16 cellular contexts compared by ENCODE assay signal in the genomic region with DNA sequence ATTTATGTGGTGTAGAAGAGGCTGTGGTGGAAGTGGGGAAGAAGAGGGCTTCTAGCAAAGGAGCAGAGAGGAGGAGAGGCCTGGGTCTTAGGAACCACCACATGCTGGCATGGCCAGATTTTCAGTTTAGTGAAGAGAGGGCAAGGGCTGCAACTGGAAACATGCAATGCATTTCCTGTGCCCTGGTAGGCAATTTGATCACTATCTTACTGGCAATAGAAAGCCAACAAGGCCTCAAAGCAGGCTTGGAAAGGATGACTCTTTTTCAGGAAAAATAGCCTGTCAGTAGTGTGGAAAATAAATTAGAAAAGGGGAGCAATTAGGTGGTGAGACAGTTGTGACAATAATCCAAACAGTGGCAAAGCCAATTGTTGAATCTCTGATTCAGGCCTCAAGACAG.
DNase-seq lines count a peak whose midpoint lies in the region; ATAC-seq, FAIRE-seq and TF ChIP-seq lines count a peak whose summit lies in the region.
"Had no signal": no experiment of that assay in that cellular context is flagged by ENCODE, and none has a peak within 500 bp of the region (broad histone marks: within the 10 kb centered on the region; RNA-seq: fewer than 3 reads in every experiment).

No MANE protein-coding gene starts in this region.

- no peak overlapping the region for H4K5ac ChIP-seq in mesendoderm (ENCODE audit: low read length)

- H3K27me3 ChIP-seq in SK-N-SH (ENCODE audit: insufficient read depth) (no peaks in the 10 kb centered on the region), mesendoderm (ENCODE audit: insufficient read depth, low read length, poor library complexity) (no peaks in the 10 kb centered on the region)

- H3K4ac ChIP-seq in mesendoderm (ENCODE audit: low read depth, low read length): no peak overlapping the region

- H2BK120ac ChIP-seq in mesendoderm (ENCODE audit: low read depth, low read length): no peak overlapping the region

- H3K23ac ChIP-seq in mesendoderm (ENCODE audit: low read length): no peak overlapping the region

- no peak overlapping the region for H3K18ac ChIP-seq in mesendoderm (ENCODE audit: low read length)

- H3K4me2 ChIP-seq in SK-N-SH (no peak overlapping the region), mesendoderm (ENCODE audit: low read length) (no peak overlapping the region)
- H3K4me2 ChIP-seq: A549 had no signal

- TF ChIP-seq CTCF in SK-N-SH (IDR thresholded peaks at IDR 0.05): no peak

- TF ChIP-seq RAD21 in SK-N-SH (IDR thresholded peaks at IDR 0.05; ENCODE audit: low read length): no peak

- TF ChIP-seq EP300 in SK-N-SH (IDR thresholded peaks at IDR 0.05; ENCODE audit: borderline replicate concordance in 1 of 2, low read depth in 1 of 2, low read length in 1 of 2): no peak

- DNase-seq in SK-N-SH (peak; percentile 13), HTR-8/SVneo (ENCODE audit: insufficient read length, low spot score) (peak; percentile 14), mesendoderm (peak; percentile 5), retina (no peak), activated T-cell treated with anti-CD3 and anti-CD28 coated beads for 4 hours (no peak)
- no peak for DNase-seq in activated CD4-positive, alpha-beta T cell treated with anti-CD3 and anti-CD28 coated beads for 48 hours
- DNase-seq: AML-193; CD4-positive, alpha-beta memory T cell; DMS153; DMS79; H9 had no signal

- ATAC-seq in SK-N-SH treated with all-trans-retinoic acid at 6 μM for 48 hours: no peak
- ATAC-seq: A549, GM12878 had no signal

- H3K4me1 ChIP-seq in SK-N-SH (ENCODE audit: control insufficient read depth in 1 of 2, insufficient read depth in 2 of 2, low read depth in 1 of 2, low read length in 1 of 2) (no peaks in the 10 kb centered on the region), mesendoderm (ENCODE audit: control insufficient read depth, low read depth, low read length) (no peaks in the 10 kb centered on the region)
- H3K4me1 ChIP-seq: A549 had no signal

- CTCF ChIA-PET in SK-N-SH (lab: Yijun Ruan, JAX): no interaction called here

- H3K27ac ChIP-seq in SK-N-SH (ENCODE audit: low read depth in 2 of 2, low read length in 1 of 2) (no peak overlapping the region), mesendoderm (ENCODE audit: low read depth, low read length) (no peak overlapping the region)
- H3K27ac ChIP-seq: 22Rv1, A549 had no signal

- no peaks in the 10 kb centered on the region for H3F3A ChIP-seq in SK-N-SH (replicated peaks; ENCODE audit: insufficient read depth)

- H4K20me1 ChIP-seq in SK-N-SH (ENCODE audit: insufficient read depth): no peaks in the 10 kb centered on the region

- H2AFZ ChIP-seq in SK-N-SH (ENCODE audit: low read depth): no peak overlapping the region

- no peak overlapping the region for H2BK15ac ChIP-seq in mesendoderm (replicated peaks; ENCODE audit: low read depth)

- no peak overlapping the region for H3K4me3 ChIP-seq in SK-N-SH (ENCODE audit: low read depth in 2 of 2, low read length in 1 of 2)
- no peak overlapping the region for H3K4me3 ChIP-seq in mesendoderm (ENCODE audit: low read length)
- H3K4me3 ChIP-seq: A549, GM12878 had no signal

- H3K9me3 ChIP-seq in SK-N-SH: no peaks in the 10 kb centered on the region; the same call in 1 of the 2 replicates
- H3K9me3 ChIP-seq: A549 had no signal

- no peak overlapping the region for H4K8ac ChIP-seq in mesendoderm (ENCODE audit: low read depth, low read length)

- no peaks in the 10 kb centered on the region for H3K36me3 ChIP-seq in SK-N-SH (replicated peaks in 1 of 2; ENCODE audit: control insufficient read depth in 1 of 2, insufficient read depth in 2 of 2, low read length in 1 of 2)
- no peaks in the 10 kb centered on the region for H3K36me3 ChIP-seq in mesendoderm (ENCODE audit: control insufficient read depth, insufficient read depth, low read length)

- POLR2A ChIA-PET in SK-N-SH (lab: Yijun Ruan, JAX): no interaction called here

- H3K79me1 ChIP-seq in mesendoderm (ENCODE audit: low read length): no peaks in the 10 kb centered on the region

- no peak overlapping the region for H2AK5ac ChIP-seq in mesendoderm (ENCODE audit: low read length)

- H3K9ac ChIP-seq in SK-N-SH: no peak overlapping the region
- no peak overlapping the region for H3K9ac ChIP-seq in mesendoderm (ENCODE audit: low read length)

- H3K9me2 ChIP-seq in SK-N-SH: no peaks in the 10 kb centered on the region

- no peak for FAIRE-seq in HTR-8/SVneo (lab: Jason Lieb, UNC)
- FAIRE-seq: A549, GM12878, H1 had no signal

- H3K79me2 ChIP-seq in SK-N-SH (ENCODE audit: insufficient read depth): no peaks in the 10 kb centered on the region
- no peaks in the 10 kb centered on the region for H3K79me2 ChIP-seq in mesendoderm (ENCODE audit: control insufficient read depth, insufficient read depth, low read length)

- H3K56ac ChIP-seq in mesendoderm (ENCODE audit: low read length): no peak overlapping the region

- no peak overlapping the region for H2BK5ac ChIP-seq in mesendoderm (ENCODE audit: low read length)

TF ChIP-seq in SK-N-SH, 30 proteins besides CTCF, POLR2A, EP300 and RAD21:
- TF ChIP-seq, protein P1, sequence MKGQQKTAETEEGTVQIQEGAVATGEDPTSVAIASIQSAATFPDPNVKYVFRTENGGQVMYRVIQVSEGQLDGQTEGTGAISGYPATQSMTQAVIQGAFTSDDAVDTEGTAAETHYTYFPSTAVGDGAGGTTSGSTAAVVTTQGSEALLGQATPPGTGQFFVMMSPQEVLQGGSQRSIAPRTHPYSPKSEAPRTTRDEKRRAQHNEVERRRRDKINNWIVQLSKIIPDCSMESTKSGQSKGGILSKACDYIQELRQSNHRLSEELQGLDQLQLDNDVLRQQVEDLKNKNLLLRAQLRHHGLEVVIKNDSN (IDR thresholded peaks at IDR 0.05; ENCODE audit: borderline replicate concordance, low read depth): no peak
- TF ChIP-seq GATA2 (CRISPR knock-in tag; IDR thresholded peaks at IDR 0.05) (no peak), RFX5 (IDR thresholded peaks at IDR 0.05; ENCODE audit: low read length) (no peak), SIN3A (IDR thresholded peaks at IDR 0.05; ENCODE audit: borderline replicate concordance, low read depth, low read length) (no peak), FOXJ3 (CRISPR knock-in tag; IDR thresholded peaks at IDR 0.05) (no peak), TCF12 (IDR thresholded peaks at IDR 0.05) (no peak), EZH2phosphoT487 (IDR thresholded peaks at IDR 0.05; ENCODE audit: borderline replicate concordance, low read depth) (no peak), NRF1 (IDR thresholded peaks at IDR 0.05; ENCODE audit: low read depth, low read length) (no peak)
- TF ChIP-seq, protein P2, sequence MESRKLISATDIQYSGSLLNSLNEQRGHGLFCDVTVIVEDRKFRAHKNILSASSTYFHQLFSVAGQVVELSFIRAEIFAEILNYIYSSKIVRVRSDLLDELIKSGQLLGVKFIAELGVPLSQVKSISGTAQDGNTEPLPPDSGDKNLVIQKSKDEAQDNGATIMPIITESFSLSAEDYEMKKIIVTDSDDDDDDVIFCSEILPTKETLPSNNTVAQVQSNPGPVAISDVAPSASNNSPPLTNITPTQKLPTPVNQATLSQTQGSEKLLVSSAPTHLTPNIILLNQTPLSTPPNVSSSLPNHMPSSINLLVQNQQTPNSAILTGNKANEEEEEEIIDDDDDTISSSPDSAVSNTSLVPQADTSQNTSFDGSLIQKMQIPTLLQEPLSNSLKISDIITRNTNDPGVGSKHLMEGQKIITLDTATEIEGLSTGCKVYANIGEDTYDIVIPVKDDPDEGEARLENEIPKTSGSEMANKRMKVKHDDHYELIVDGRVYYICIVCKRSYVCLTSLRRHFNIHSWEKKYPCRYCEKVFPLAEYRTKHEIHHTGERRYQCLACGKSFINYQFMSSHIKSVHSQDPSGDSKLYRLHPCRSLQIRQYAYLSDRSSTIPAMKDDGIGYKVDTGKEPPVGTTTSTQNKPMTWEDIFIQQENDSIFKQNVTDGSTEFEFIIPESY (IDR thresholded peaks at IDR 0.05; ENCODE audit: borderline replicate concordance, low read depth): no peak
TF ChIP-seq in SK-N-SH: peak in this region for 0.

TF ChIP-seq in SK-N-SH treated with all-trans-retinoic acid at 6 μM for 48 hours, 23 proteins besides CTCF, POLR2A, EP300 and RAD21:
- TF ChIP-seq BACH2 (CRISPR knock-in tag; IDR thresholded peaks at IDR 0.05; ENCODE audit: borderline replicate concordance) (no peak), PPARA (CRISPR knock-in tag; IDR thresholded peaks at IDR 0.05; ENCODE audit: borderline replicate concordance) (no peak), GLIS3 (CRISPR knock-in tag; IDR thresholded peaks at IDR 0.05) (no peak), OSR1 (CRISPR knock-in tag; IDR thresholded peaks at IDR 0.05) (no peak), ARNTL (CRISPR knock-in tag; IDR thresholded peaks at IDR 0.05; ENCODE audit: borderline replicate concordance, low read depth) (no peak)
- TF ChIP-seq, protein P3, sequence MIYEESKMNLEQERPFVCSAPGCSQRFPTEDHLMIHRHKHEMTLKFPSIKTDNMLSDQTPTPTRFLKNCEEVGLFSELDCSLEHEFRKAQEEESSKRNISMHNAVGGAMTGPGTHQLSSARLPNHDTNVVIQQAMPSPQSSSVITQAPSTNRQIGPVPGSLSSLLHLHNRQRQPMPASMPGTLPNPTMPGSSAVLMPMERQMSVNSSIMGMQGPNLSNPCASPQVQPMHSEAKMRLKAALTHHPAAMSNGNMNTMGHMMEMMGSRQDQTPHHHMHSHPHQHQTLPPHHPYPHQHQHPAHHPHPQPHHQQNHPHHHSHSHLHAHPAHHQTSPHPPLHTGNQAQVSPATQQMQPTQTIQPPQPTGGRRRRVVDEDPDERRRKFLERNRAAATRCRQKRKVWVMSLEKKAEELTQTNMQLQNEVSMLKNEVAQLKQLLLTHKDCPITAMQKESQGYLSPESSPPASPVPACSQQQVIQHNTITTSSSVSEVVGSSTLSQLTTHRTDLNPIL (CRISPR knock-in tag; IDR thresholded peaks at IDR 0.05; ENCODE audit: low read depth): no peak

Comparison
In these comparisons a context has a peak if more than half of its experiments do, and no peak if none do; other contexts are left out.
1. DNase-seq: peak in SK-N-SH (single experiment), HTR-8/SVneo (single experiment) and mesendoderm (single experiment); none in retina (single experiment), activated CD4-positive, alpha-beta T cell treated with anti-CD3 and anti-CD28 coated beads for 48 hours (single experiment) and activated T-cell treated with anti-CD3 and anti-CD28 coated beads for 4 hours (single experiment).